In genomic region chr1:27589841-27590426, GRCh38 we compare ENCODE assay signal across 9 cellular contexts. TPM values are rescaled to one million over a fixed set of nuclear protein-coding genes. Genes with fewer than 3 reads are reported as not detected.
A peak's percentile ranks its signal among the peaks of the same experiment; 100 is the strongest.
DNase-seq lines count a peak whose midpoint lies in the region; ATAC-seq and TF ChIP-seq lines count a peak whose summit lies in the region.
"Had no signal": no experiment of that assay in that cellular context is flagged by ENCODE, and none has a peak within 500 bp of the region (broad histone marks: within the 10 kb centered on the region; RNA-seq: fewer than 3 reads in every experiment).

No MANE protein-coding gene starts in this region.

- intact Hi-C loops in lower leg skin (cut with DNase I; ENCODE audit: low total_unique reads) = no loop called here

- TF ChIP-seq POLR2A in lower leg skin (IDR thresholded peaks at IDR 0.05) = no peak

- H3K4me3 ChIP-seq in fibroblast of villous mesenchyme (ENCODE audit: low read depth, low read length) (no peak overlapping the region), lower leg skin (ENCODE audit: low read depth, poor library complexity, severe bottlenecking) (no peak overlapping the region)
- H3K4me3 ChIP-seq: colonic mucosa had no signal

- DNase-seq in EL (peak; percentile 66), NCI-H69 (lab: John Stamatoyannopoulos, UW) (peak; percentile 85), fibroblast of villous mesenchyme (ENCODE audit: low read depth) (peak; percentile 74), retina (peak; percentile 14), lower leg skin (ENCODE audit: low spot score in 2 of 2) (no peak), AG08396 (ENCODE audit: low spot score) (no peak)
- DNase-seq: colonic mucosa had no signal

- ATAC-seq in HG02571 (IDR thresholded peaks at IDR 0.05; ENCODE audit: unreplicated experiment) = no peak
- ATAC-seq in HG03432 (IDR thresholded peaks at IDR 0.05; ENCODE audit: unreplicated experiment) = no peak

- WGBS in lower leg skin, 2 donors = 15 to 42% methylated on average over 3 to 6 of the region's 13 CpGs

- TF ChIP-seq CTCF in fibroblast of villous mesenchyme (IDR thresholded peaks at IDR 0.05; ENCODE audit: insufficient read depth, low read depth, low read length) = no peak
- no peak for TF ChIP-seq CTCF in lower leg skin (IDR thresholded peaks at IDR 0.05)

RNA-seq across cellular contexts. Expression of gene AHDC1, which starts 14.0 kb away (rescaled TPM):
- total RNA-seq in fibroblast of villous mesenchyme (17.1 and 22.5 TPM in 2 replicates), lower leg skin (10 to 100 TPM; 37.7 to 63.0 (median 52.5) TPM)

RNA-seq across cellular contexts. Expression of gene FGR, which starts 45.1 kb away (rescaled TPM):
- not detected in 2 replicates for total RNA-seq in fibroblast of villous mesenchyme
- total RNA-seq in lower leg skin = 1 to 10 TPM; 4.3 to 9.8 (median 5.2) TPM

Comparison
In these comparisons a context has a peak if more than half of its experiments do, and no peak if none do; other contexts are left out.
1. DNase-seq: peak in EL (single experiment), NCI-H69 (single experiment), fibroblast of villous mesenchyme (single experiment) and retina (single experiment); none in lower leg skin (0 of 2) and AG08396 (single experiment).